ENCODE assay signal across 8 cellular contexts in the genomic region with DNA sequence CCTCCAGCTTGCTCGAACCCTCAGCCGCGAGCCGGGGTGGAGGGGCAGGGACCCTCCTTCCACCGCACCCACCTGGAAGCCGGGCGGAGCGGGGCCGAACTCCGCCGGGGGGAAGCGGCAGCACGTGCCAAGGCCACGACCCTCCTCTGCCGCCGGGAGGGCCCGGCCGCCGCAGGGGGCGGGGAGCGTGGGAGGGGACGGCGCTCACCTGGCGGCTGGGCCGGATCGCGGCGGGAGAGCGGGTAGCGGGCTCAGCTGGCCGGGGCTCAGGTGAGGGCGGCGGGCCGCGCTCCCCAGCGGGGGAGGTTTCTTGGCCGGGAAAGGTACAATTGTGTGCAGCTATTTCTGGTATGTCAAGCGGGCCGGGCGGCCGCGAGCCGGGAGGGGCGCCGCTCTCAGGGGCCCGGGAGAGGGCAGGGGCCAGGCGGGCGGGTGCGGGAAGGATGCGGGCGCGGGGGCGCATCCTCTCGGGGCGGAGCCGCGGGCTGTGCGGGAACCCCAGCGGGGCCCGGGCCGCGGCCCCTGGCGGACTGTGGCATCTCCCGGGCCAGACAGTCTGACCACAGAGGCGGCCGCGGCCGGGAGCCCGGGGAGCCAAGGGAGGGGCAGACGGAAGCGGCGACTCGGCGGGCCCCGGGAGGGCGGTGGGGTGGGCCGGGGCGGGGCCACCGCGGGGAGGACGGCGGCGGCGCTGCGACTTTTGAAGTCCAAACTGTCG. TPM values are rescaled to one million over a fixed set of nuclear protein-coding genes. Genes with fewer than 3 reads are reported as not detected.
DNase-seq lines count a peak whose midpoint lies in the region; ATAC-seq and TF ChIP-seq lines count a peak whose summit lies in the region.

A gene (plus strand): TSS at position 710 of the 718 bp plus-strand sequence. CDS start 328 bp downstream, outside the sequence.

- DNase-seq in NCI-H82 (lab: John Stamatoyannopoulos, UW) (peak; percentile 44), NCI-H82 treated with DMSO at 0.1 percent for 48 hours (lab: John Stamatoyannopoulos, UW; ENCODE audit: unreplicated experiment) (no peak), NCI-H526 treated with DMSO at 0.1 percent for 48 hours (lab: John Stamatoyannopoulos, UW) (peak; percentile 23), activated T-helper 1 cell treated with Interleukin-2 at 50 U/mL for 16 hours (ENCODE audit: low read depth) (peak; percentile 35), fibroblast of pulmonary artery (ENCODE audit: low read depth) (peak; percentile 49), nephron progenitor cell (peak; percentile 68), transverse colon (peak; percentile 61)

- peak; percentile 65 for ATAC-seq in HG02840 (IDR thresholded peaks at IDR 0.05; ENCODE audit: low FRiP score, unreplicated experiment)

- peaks cover 6% of the 10 kb centered on the region for H3K36me3 Mint-ChIP-seq in nephron progenitor cell (ENCODE audit: low read depth)

- in situ Hi-C loops in transverse colon (cut with MboI; ENCODE audit: low pct_ligation_motif_present in 1 of 4, low pct_unique_long_range_greater_than_20kb in 1 of 4, low sequenced_read_pairs in 3 of 4), result no loop called here

- no peaks in the 10 kb centered on the region for H3K9me3 ChIP-seq in transverse colon

- peaks cover 12% of the 10 kb centered on the region for H3K27me3 ChIP-seq in transverse colon

- no peak within 1 kb of the TSS for H3K27ac Mint-ChIP-seq in nephron progenitor cell

- H3K4me1 ChIP-seq in transverse colon, result peaks cover 7 to 17% (median 15%) of the 10 kb centered on the region in 4 donors

- 0% methylated on average over 44 of the region's 86 CpGs; no CpG with 5 or more reads in 1 of the 2 donors for WGBS in transverse colon (ENCODE audit: low coverage in 1 of 2), 2 donors

- no peak for TF ChIP-seq POLR2A in transverse colon (IDR thresholded peaks at IDR 0.05)

- no peak for TF ChIP-seq CTCF in fibroblast of pulmonary artery (IDR thresholded peaks at IDR 0.05; ENCODE audit: low read length, missing control alignments)
- TF ChIP-seq CTCF in nephron progenitor cell (IDR thresholded peaks at IDR 0.05), result no peak
- no peak for TF ChIP-seq CTCF in transverse colon (IDR thresholded peaks at IDR 0.05)

- peak within 1 kb of the TSS; percentile 21 to 58 (median 45) for H3K27ac ChIP-seq in transverse colon

- no peak for TF ChIP-seq EP300 in transverse colon (IDR thresholded peaks at IDR 0.05; ENCODE audit: low read depth)

- peaks cover 15% of the 10 kb centered on the region for H3K9me3 Mint-ChIP-seq in nephron progenitor cell

- H3K4me3 ChIP-seq in fibroblast of pulmonary artery (replicated peaks; ENCODE audit: low read depth, low read length), result peak within 1 kb of the TSS; percentile 85
- peak within 1 kb of the TSS; percentile 23 to 76 (median 55) for H3K4me3 ChIP-seq in transverse colon

- peaks cover 66% of the 10 kb centered on the region for H3K27me3 Mint-ChIP-seq in nephron progenitor cell (ENCODE audit: low read depth, poor library complexity)

- intact Hi-C loops in transverse colon (cut with DNase I; ENCODE audit: low total_unique reads), result no loop called here

- peaks cover 9% of the 10 kb centered on the region for H3K4me1 Mint-ChIP-seq in nephron progenitor cell

- H3K4me3 Mint-ChIP-seq in nephron progenitor cell, result peak within 1 kb of the TSS; percentile 78

- no peaks in the 10 kb centered on the region for H3K36me3 ChIP-seq in transverse colon

RNA-seq across cellular contexts. Expression of the gene that starts here (rescaled TPM):
- total RNA-seq in transverse colon, result 100 to 1,000 TPM in 3 of 4 donors, 10 to 100 TPM in 1; 82.6 to 304 (median 190) TPM
